In the genomic region with DNA sequence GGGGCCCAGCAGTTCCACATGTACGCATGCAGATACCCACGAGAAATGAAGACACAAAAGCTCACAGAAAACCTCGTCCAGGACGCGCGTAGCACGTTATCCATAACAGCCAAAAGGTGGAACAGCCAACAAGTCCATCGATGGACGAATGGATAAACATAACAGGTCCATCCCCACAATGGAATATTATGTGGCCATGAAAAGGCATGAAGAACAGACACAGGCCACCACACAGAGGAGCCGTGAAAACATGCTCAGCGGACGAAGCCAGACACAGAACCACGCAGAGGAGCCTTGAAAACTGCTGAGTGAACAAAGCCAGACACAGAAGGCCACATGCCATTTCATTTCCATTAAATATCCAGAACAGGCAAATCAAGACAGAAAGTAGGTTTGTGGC, we compare ENCODE assay signal across 22 cellular contexts. TPM values are rescaled to one million over a fixed set of nuclear protein-coding genes. Genes with fewer than 3 reads are reported as not detected.
"Had no signal": no experiment of that assay in that cellular context is flagged by ENCODE, and none has a peak within 500 bp of the region (broad histone marks: within the 10 kb centered on the region; RNA-seq: fewer than 3 reads in every experiment).

No MANE protein-coding gene starts in this region.

- H3K27ac ChIP-seq: dorsolateral prefrontal cortex, epithelial cell of prostate, esophagus muscularis mucosa, gastrocnemius medialis, parathyroid adenoma, psoas muscle, sigmoid colon, skin epidermis, stomach, thoracic aorta, transverse colon had no signal

- H3K4me1 ChIP-seq: gastrocnemius medialis, parathyroid adenoma had no signal

- H3K4me3 ChIP-seq: dorsolateral prefrontal cortex, esophagus muscularis mucosa, gastrocnemius medialis, psoas muscle, sigmoid colon, skin epidermis, stomach, thoracic aorta, transverse colon had no signal

- H3K27ac Mint-ChIP-seq: immature natural killer cell had no signal

- H3K27me3 Mint-ChIP-seq: central memory CD8-positive, alpha-beta T cell; naive thymus-derived CD8-positive, alpha-beta T cell had no signal

- H3K4me1 Mint-ChIP-seq: immature natural killer cell had no signal

- H3K9me3 Mint-ChIP-seq: central memory CD8-positive, alpha-beta T cell; immature natural killer cell; naive thymus-derived CD8-positive, alpha-beta T cell; neural crest cell had no signal

- H3K36me3 Mint-ChIP-seq: immature natural killer cell; naive thymus-derived CD8-positive, alpha-beta T cell had no signal

- ATAC-seq: gastrocnemius medialis; left colon; naive thymus-derived CD8-positive, alpha-beta T cell; psoas muscle had no signal

- H3K4me3 Mint-ChIP-seq: central memory CD8-positive, alpha-beta T cell; immature natural killer cell; naive thymus-derived CD8-positive, alpha-beta T cell; neural crest cell had no signal

- H3K9ac ChIP-seq: parathyroid adenoma had no signal

- H3K9me3 ChIP-seq: esophagus muscularis mucosa, gastrocnemius medialis, psoas muscle, sigmoid colon, stomach, thoracic aorta, transverse colon had no signal

- H2AFZ ChIP-seq: parathyroid adenoma had no signal

- H3K36me3 ChIP-seq: gastrocnemius medialis, sigmoid colon, stomach, thoracic aorta, transverse colon had no signal

- DNase-seq: cortex of kidney; dorsolateral prefrontal cortex; effector CD8-positive, alpha-beta T cell; gastrocnemius medialis; immature natural killer cell; left colon; naive thymus-derived CD8-positive, alpha-beta T cell; nucleus accumbens; psoas muscle; sigmoid colon; stimulated activated CD4-positive, alpha-beta T cell treated with anti-CD3 and anti-CD28 coated beads, Interleukin-2, amount 100 ng/mL, for 24 hours; stimulated activated naive CD4-positive, alpha-beta T cell; stomach; substantia nigra; transverse colon had no signal

- H3K27me3 ChIP-seq: dorsolateral prefrontal cortex, gastrocnemius medialis had no signal

RNA-seq across cellular contexts. Expression of a gene that starts 53.5 kb away (rescaled TPM):
- total RNA-seq: naive thymus-derived CD8-positive, alpha-beta T cell had no signal
